ENCODE assay signal across 14 cellular contexts in the genomic region with DNA sequence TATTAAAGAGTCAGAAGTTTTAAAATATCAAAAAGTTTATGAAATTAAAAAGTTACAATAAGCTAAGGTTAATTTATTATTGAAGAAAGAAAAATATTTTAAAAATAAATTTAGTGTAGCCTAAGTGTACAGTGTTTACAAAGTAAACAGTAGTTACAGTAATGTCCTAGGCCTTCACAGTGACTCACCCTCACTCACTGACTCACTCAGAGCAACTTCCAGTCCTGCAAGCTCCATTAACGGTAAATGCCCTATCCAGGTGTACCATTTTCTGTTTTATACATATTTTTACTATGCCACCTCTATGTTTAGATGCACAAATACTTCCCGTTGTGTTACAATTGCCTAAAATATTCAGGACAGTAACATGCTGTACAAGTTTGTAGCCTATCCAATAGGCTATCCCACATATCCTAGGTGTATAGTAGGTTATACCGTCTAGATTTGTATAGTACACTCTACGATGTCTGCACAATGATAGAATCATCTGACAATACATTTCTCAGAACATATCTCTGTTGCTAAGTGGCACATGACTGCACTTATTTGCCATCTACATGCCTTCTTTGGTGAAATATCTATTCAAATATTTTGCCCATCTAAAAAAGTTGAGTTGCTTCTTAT.
DNase-seq lines count a peak whose midpoint lies in the region; ATAC-seq and TF ChIP-seq lines count a peak whose summit lies in the region.
"Had no signal": no experiment of that assay in that cellular context is flagged by ENCODE, and none has a peak within 500 bp of the region (broad histone marks: within the 10 kb centered on the region; RNA-seq: fewer than 3 reads in every experiment).

No MANE protein-coding gene starts in this region.

- TF ChIP-seq CTCF in fibroblast of mammary gland (conservative IDR thresholded peaks at IDR 0.05; ENCODE audit: control insufficient read depth, insufficient read depth, low read depth, low read length): no peak

- DNase-seq in HCEC 1CT: peak; percentile 64
- DNase-seq in SW480 (ENCODE audit: low spot score): peak; percentile 30
- peak; percentile 81 for DNase-seq in fibroblast of mammary gland (ENCODE audit: low read depth)
- peak; percentile 37 for DNase-seq in skeletal muscle cell (ENCODE audit: low read depth)
- DNase-seq in NCI-H1694 (lab: John Stamatoyannopoulos, UW): no peak
- no peak for DNase-seq in stimulated activated naive B cell treated with anti-CD40 and anti-IgM and Interleukin-4, amounts not matched to agents 10 μg/mL and 1 μg/mL and 100 μg/mL, for 72 hours
- DNase-seq in NCI-H526 (lab: John Stamatoyannopoulos, UW): no peak
- DNase-seq: activated T-cell treated with anti-CD3 and anti-CD28 coated beads, Interleukin-2, amount 50 U/mL, for 72 hours; immature natural killer cell; NCI-H1092 treated with DMSO at 0.1 percent for 48 hours; NCI-H524 treated with DMSO at 0.1 percent for 48 hours; right lobe of liver had no signal

- H3K27ac Mint-ChIP-seq in stimulated activated naive B cell treated with anti-CD40 and anti-IgM and Interleukin-4, amounts not matched to agents 10 μg/mL and 1 μg/mL and 100 μg/mL, for 72 hours: no peak overlapping the region
- H3K27ac Mint-ChIP-seq: activated T-cell treated with anti-CD3 and anti-CD28 coated beads, Interleukin-2, amount 50 U/mL, for 72 hours; immature natural killer cell; natural killer cell treated with Interleukin-12 subunit alpha and Interleukin-12 subunit beta and Interleukin-15 and Interleukin-18, amount 100 ng/mL, for 72 hours had no signal

- peaks cover 2 to 4% of the 10 kb centered on the region in 2 donors for H3K9me3 Mint-ChIP-seq in stimulated activated naive B cell treated with anti-CD40 and anti-IgM and Interleukin-4, amounts not matched to agents 10 μg/mL and 1 μg/mL and 100 μg/mL, for 72 hours
- H3K9me3 Mint-ChIP-seq: activated T-cell treated with anti-CD3 and anti-CD28 coated beads, Interleukin-2, amount 50 U/mL, for 72 hours; immature natural killer cell; natural killer cell treated with Interleukin-12 subunit alpha and Interleukin-12 subunit beta and Interleukin-15 and Interleukin-18, amount 100 ng/mL, for 72 hours had no signal

- peaks cover 0 to 3% of the 10 kb centered on the region in 2 donors for H3K36me3 Mint-ChIP-seq in stimulated activated naive B cell treated with anti-CD40 and anti-IgM and Interleukin-4, amounts not matched to agents 10 μg/mL and 1 μg/mL and 100 μg/mL, for 72 hours
- H3K36me3 Mint-ChIP-seq: immature natural killer cell; natural killer cell treated with Interleukin-12 subunit alpha and Interleukin-12 subunit beta and Interleukin-15 and Interleukin-18, amount 100 ng/mL, for 72 hours had no signal

- ATAC-seq in stimulated activated naive B cell treated with anti-CD40 and anti-IgM and Interleukin-4, amounts not matched to agents 10 μg/mL and 1 μg/mL and 100 μg/mL, for 72 hours (replicated peaks): no peak
- ATAC-seq: activated T-cell treated with anti-CD3 and anti-CD28 coated beads, Interleukin-2, amount 50 U/mL, for 72 hours; body of pancreas; natural killer cell treated with Interleukin-12 subunit alpha and Interleukin-12 subunit beta and Interleukin-15 and Interleukin-18, amount 100 ng/mL, for 72 hours had no signal

- H3K4me1 Mint-ChIP-seq in stimulated activated naive B cell treated with anti-CD40 and anti-IgM and Interleukin-4, amounts not matched to agents 10 μg/mL and 1 μg/mL and 100 μg/mL, for 72 hours: peaks cover 0 to under 1% of the 10 kb centered on the region in 2 donors
- H3K4me1 Mint-ChIP-seq: immature natural killer cell had no signal

- H3K4me3 ChIP-seq in fibroblast of mammary gland (ENCODE audit: control insufficient read depth, low read depth, low read length) (no peak overlapping the region), skeletal muscle cell (ENCODE audit: low read depth, low read length) (no peak overlapping the region)
- H3K4me3 ChIP-seq: body of pancreas, right lobe of liver had no signal

- no peak overlapping the region for H3K4me3 Mint-ChIP-seq in stimulated activated naive B cell treated with anti-CD40 and anti-IgM and Interleukin-4, amounts not matched to agents 10 μg/mL and 1 μg/mL and 100 μg/mL, for 72 hours
- H3K4me3 Mint-ChIP-seq: activated T-cell treated with anti-CD3 and anti-CD28 coated beads, Interleukin-2, amount 50 U/mL, for 72 hours; immature natural killer cell; natural killer cell treated with Interleukin-12 subunit alpha and Interleukin-12 subunit beta and Interleukin-15 and Interleukin-18, amount 100 ng/mL, for 72 hours had no signal

- no peaks in the 10 kb centered on the region for H3K27me3 Mint-ChIP-seq in stimulated activated naive B cell treated with anti-CD40 and anti-IgM and Interleukin-4, amounts not matched to agents 10 μg/mL and 1 μg/mL and 100 μg/mL, for 72 hours

Comparison
In these comparisons a context has a peak if more than half of its experiments do, and no peak if none do; other contexts are left out.
1. DNase-seq: peak in HCEC 1CT (single experiment), SW480 (single experiment), fibroblast of mammary gland (single experiment) and skeletal muscle cell (single experiment); none in NCI-H1694 (single experiment), stimulated activated naive B cell treated with anti-CD40 and anti-IgM and Interleukin-4, amounts not matched to agents 10 μg/mL and 1 μg/mL and 100 μg/mL, for 72 hours (single experiment) and NCI-H526 (0 of 2).